Comparison of ENCODE assay signal across 1 cellular context in the genomic region with DNA sequence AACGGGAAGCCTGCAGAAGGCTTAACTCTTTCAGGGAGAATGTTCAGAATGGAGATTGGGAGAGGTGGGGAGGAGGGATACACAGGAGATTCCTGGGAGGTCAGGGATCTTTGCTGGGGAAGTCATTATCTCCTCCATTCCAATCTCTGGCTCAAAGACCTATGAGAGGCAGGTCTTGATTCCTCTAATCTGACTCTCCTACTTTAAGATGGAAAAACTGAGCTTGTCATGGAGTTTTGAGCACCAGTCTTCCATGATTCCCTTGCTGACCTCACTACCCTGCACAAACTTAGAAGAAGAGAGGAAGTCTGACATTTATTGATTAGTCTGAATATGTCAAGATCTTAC.
TF ChIP-seq lines count a peak whose summit lies in the region.

No MANE protein-coding gene starts in this region.

TF ChIP-seq in HepG2, 621 proteins besides CTCF, POLR2A, EP300 and RAD21 (continued from another document):
- TF ChIP-seq ZXDC (CRISPR knock-in tag; IDR thresholded peaks at IDR 0.05) (no peak), HMG20A (CRISPR knock-in tag; IDR thresholded peaks at IDR 0.05; ENCODE audit: borderline replicate concordance) (no peak), SRY (CRISPR knock-in tag; IDR thresholded peaks at IDR 0.05) (no peak), ZNF572 (CRISPR knock-in tag; IDR thresholded peaks at IDR 0.05) (no peak), KDM5B (CRISPR knock-in tag; IDR thresholded peaks at IDR 0.05; ENCODE audit: borderline replicate concordance) (no peak), JUN (CRISPR knock-in tag; IDR thresholded peaks at IDR 0.05) (no peak), MED1 (CRISPR knock-in tag; IDR thresholded peaks at IDR 0.05) (no peak), TBL1XR1 (IDR thresholded peaks at IDR 0.05; ENCODE audit: borderline replicate concordance, low read length, partially characterized antibody) (no peak), NPAS2 (CRISPR knock-in tag; IDR thresholded peaks at IDR 0.05; ENCODE audit: borderline replicate concordance) (no peak), ZNF768 (CRISPR knock-in tag; IDR thresholded peaks at IDR 0.05) (no peak), ZNF607 (CRISPR knock-in tag; IDR thresholded peaks at IDR 0.05; ENCODE audit: borderline replicate concordance) (no peak), JDP2 (CRISPR knock-in tag; IDR thresholded peaks at IDR 0.05; ENCODE audit: borderline replicate concordance) (no peak), SAFB2 (CRISPR knock-in tag; IDR thresholded peaks at IDR 0.05; ENCODE audit: borderline replicate concordance, low read depth) (no peak), MAFG (CRISPR knock-in tag; IDR thresholded peaks at IDR 0.05) (no peak)
- TF ChIP-seq, protein P1, sequence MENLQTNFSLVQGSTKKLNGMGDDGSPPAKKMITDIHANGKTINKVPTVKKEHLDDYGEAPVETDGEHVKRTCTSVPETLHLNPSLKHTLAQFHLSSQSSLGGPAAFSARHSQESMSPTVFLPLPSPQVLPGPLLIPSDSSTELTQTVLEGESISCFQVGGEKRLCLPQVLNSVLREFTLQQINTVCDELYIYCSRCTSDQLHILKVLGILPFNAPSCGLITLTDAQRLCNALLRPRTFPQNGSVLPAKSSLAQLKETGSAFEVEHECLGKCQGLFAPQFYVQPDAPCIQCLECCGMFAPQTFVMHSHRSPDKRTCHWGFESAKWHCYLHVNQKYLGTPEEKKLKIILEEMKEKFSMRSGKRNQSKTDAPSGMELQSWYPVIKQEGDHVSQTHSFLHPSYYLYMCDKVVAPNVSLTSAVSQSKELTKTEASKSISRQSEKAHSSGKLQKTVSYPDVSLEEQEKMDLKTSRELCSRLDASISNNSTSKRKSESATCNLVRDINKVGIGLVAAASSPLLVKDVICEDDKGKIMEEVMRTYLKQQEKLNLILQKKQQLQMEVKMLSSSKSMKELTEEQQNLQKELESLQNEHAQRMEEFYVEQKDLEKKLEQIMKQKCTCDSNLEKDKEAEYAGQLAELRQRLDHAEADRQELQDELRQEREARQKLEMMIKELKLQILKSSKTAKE (CRISPR knock-in tag; IDR thresholded peaks at IDR 0.05; ENCODE audit: borderline replicate concordance), result no peak
